14 cellular contexts compared by ENCODE assay signal in genomic region chr3:197103766-197104165, GRCh38.
"Had no signal": no experiment of that assay in that cellular context is flagged by ENCODE, and none has a peak within 500 bp of the region (broad histone marks: within the 10 kb centered on the region; RNA-seq: fewer than 3 reads in every experiment).

No MANE protein-coding gene starts in this region.

- H3K4me1 ChIP-seq: colonic mucosa, lower lobe of right lung, neural progenitor cell had no signal

- DNase-seq: activated CD4-positive, alpha-beta T cell treated with anti-CD3 and anti-CD28 coated beads, Interleukin-2, amount 50 U/mL, for 4 hours; activated CD8-positive, alpha-beta memory T cell treated with anti-CD3 and anti-CD28 coated beads, Interleukin-2, amount 10 ng/mL, durations not matched to agents 7 days and 5 days; activated effector memory CD4-positive, alpha-beta T cell treated with Interleukin-2 at 50 U/mL for 16 hours; activated T-cell treated with anti-CD3 and anti-CD28 coated beads, Interleukin-2, amount 50 U/mL, for 24 hours; anterior cingulate cortex; colonic mucosa; effector CD4-positive, alpha-beta T cell; hippocampal formation; lower lobe of right lung; midbrain; posterior cingulate gyrus; small intestine had no signal

- H3K27me3 ChIP-seq: cardiac muscle cell, colonic mucosa, neural progenitor cell had no signal

- H3K9ac ChIP-seq: neural progenitor cell had no signal

- H3K4me3 ChIP-seq: cardiac muscle cell, colonic mucosa, lower lobe of right lung, neural progenitor cell had no signal

- H3K36me3 ChIP-seq: colonic mucosa, neural progenitor cell had no signal

- H3K27ac ChIP-seq: cardiac muscle cell, colonic mucosa, lower lobe of right lung, neural progenitor cell had no signal

- ATAC-seq: activated CD8-positive, alpha-beta memory T cell treated with anti-CD3 and anti-CD28 coated beads, Interleukin-2, amount 10 ng/mL, durations not matched to agents 7 days and 5 days; lower lobe of right lung had no signal

- H3K9me3 ChIP-seq: colonic mucosa, lower lobe of right lung had no signal
